ENCODE assay signal across 9 cellular contexts in the genomic region with DNA sequence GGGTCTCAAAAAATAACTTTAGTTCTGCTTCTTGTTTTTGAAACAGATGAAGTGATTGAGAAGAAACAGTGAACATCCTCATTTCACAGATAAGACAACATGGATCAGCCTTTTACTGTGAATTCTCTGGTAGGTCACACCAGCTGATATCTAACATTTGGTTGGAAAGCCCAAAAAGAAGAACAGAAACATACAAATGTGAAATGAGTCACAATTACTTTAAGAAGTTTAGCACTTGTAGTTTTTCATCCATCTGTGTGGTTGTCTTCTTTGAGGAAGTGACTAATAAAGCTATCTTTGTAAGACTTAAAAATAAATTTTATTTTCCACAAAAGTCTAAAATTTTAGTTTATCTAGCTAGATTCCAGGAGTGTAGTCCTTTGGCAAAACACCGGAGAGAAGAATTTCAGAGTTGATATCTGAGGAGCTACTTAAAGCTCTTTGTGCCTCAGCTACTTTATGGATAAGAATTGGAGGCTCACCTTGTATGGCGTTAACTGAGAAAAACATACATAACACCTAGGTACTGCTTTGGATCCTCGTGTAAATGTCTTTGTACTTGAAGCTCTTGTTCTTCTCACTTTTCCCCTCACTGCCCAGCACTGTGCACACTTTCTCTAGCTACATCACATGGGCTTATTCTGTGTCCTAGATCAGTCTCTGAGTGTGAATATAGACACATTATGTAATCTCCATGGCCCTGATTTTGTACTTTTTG. TPM values are rescaled to one million over a fixed set of nuclear protein-coding genes. Genes with fewer than 3 reads are reported as not detected.
DNase-seq lines count a peak whose midpoint lies in the region; ATAC-seq and TF ChIP-seq lines count a peak whose summit lies in the region.
"Had no signal": no experiment of that assay in that cellular context is flagged by ENCODE, and none has a peak within 500 bp of the region (broad histone marks: within the 10 kb centered on the region; RNA-seq: fewer than 3 reads in every experiment).

No MANE protein-coding gene starts in this region.

- peak overlapping the region; percentile 15; the same call in 1 of the 2 replicates for H3K56ac ChIP-seq in IMR-90 (ENCODE audit: extremely low read depth, insufficient read depth, low read length)

- peak overlapping the region; percentile 43 to 46; a peak in 2 of 4 replicates for H4K8ac ChIP-seq in IMR-90 (ENCODE audit: low read depth in 2 of 2, low read length in 2 of 2)

- H3K4ac ChIP-seq in IMR-90 (ENCODE audit: low read depth, low read length), result peak overlapping the region; percentile 94

- H3K9me1 ChIP-seq in IMR-90 (ENCODE audit: insufficient read depth, low read length), result peaks cover 23% of the 10 kb centered on the region

- H3K9ac ChIP-seq in IMR-90 (ENCODE audit: low read depth, low read length), result no peak overlapping the region

- peak; percentile 88 for DNase-seq in GM12865 (ENCODE audit: low read depth)
- DNase-seq in IMR-90, result peak; percentile 80
- no peak for DNase-seq in effector CD8-positive, alpha-beta T cell (lab: John Stamatoyannopoulos, UW)
- DNase-seq in stimulated activated CD4-positive, alpha-beta T cell treated with anti-CD3 and anti-CD28 coated beads, Interleukin-4, amount 100 ng/mL, for 4 hours, result no peak
- no peak for DNase-seq in NCI-H1417 (lab: John Stamatoyannopoulos, UW)
- no peak for DNase-seq in AG08395 (ENCODE audit: low spot score)

- intact Hi-C loops in IMR-90 (cut with micrococcal nuclease), result no loop called here

- peak overlapping the region; percentile 7; the same call in 1 of the 2 replicates for H3K4me2 ChIP-seq in IMR-90 (ENCODE audit: low read depth, low read length)

- H4K20me1 ChIP-seq in IMR-90 (ENCODE audit: insufficient read depth, low read length), result no peaks in the 10 kb centered on the region; the same call in 1 of the 2 replicates

- ATAC-seq in GM21528 (IDR thresholded peaks at IDR 0.05; ENCODE audit: low FRiP score, unreplicated experiment) (peak; percentile 83), IMR-90 (ENCODE audit: low read depth) (peak; percentile 42)

- H3K18ac ChIP-seq in IMR-90 (ENCODE audit: low read depth, low read length), result peak overlapping the region; percentile 79; the same call in 1 of the 2 replicates

- no peak for TF ChIP-seq POLR2A in IMR-90 (IDR thresholded peaks at IDR 0.05; ENCODE audit: low read depth, low read length)

- peak overlapping the region; percentile 31; the same call in 1 of the 2 replicates for H3K27ac ChIP-seq in IMR-90 (ENCODE audit: insufficient read depth, low read length)
- peak overlapping the region; percentile 74 for H3K27ac ChIP-seq in cingulate gyrus (ENCODE audit: low read depth, low read length)
- H3K27ac ChIP-seq: cardiac muscle cell had no signal

- H2AFZ ChIP-seq in IMR-90 (replicated peaks; ENCODE audit: low read length, poor library complexity), result no peak overlapping the region

- no TSS peak for BruUV-seq in IMR-90 (replicated peaks; lab: Mats Ljungman, UMichigan)

- in situ Hi-C loops in IMR-90 (cut with MboI; ENCODE audit: low sequenced_read_pairs), result no loop called here

- H2AK5ac ChIP-seq in IMR-90 (ENCODE audit: low read depth, low read length), result peak overlapping the region; percentile 79

- peak overlapping the region; percentile 65; the same call in 1 of the 2 replicates for H4K5ac ChIP-seq in IMR-90 (ENCODE audit: low read depth, low read length)

- dilution Hi-C loops in IMR-90 (cut with HindIII; ENCODE audit: low sequenced_read_pairs, unreplicated experiment), result no loop called here

- POLR2A ChIA-PET in IMR-90 (lab: Charles Lee; ENCODE audit: unreplicated experiment), result interaction anchor here (0.6 kb wide), 1 partner anchor 78 kb away, joined by 3 read pairs; no protein-coding TSS in a partner anchor

- no peaks in the 10 kb centered on the region for H3K9me3 ChIP-seq in IMR-90 (ENCODE audit: control insufficient read depth, insufficient read depth, low read length)

- peak overlapping the region; percentile 86 for H2BK15ac ChIP-seq in IMR-90 (ENCODE audit: low read depth, low read length)

- H3K4me1 ChIP-seq in IMR-90 (ENCODE audit: control insufficient read depth, insufficient read depth, low read length), result peaks cover 24% of the 10 kb centered on the region

- H3K4me3 ChIP-seq in GM12865 (ENCODE audit: low read depth, low read length) (peak overlapping the region; percentile 33), IMR-90 (ENCODE audit: insufficient read depth, low read depth, low read length) (no peak overlapping the region)
- H3K4me3 ChIP-seq: cardiac muscle cell had no signal

- H3K14ac ChIP-seq in IMR-90 (replicated peaks; ENCODE audit: low read depth, low read length), result peak overlapping the region; percentile 84

- H3K23ac ChIP-seq in IMR-90 (ENCODE audit: low read depth, low read length), result peak overlapping the region; percentile 91

- peak overlapping the region; percentile 96 for H2BK20ac ChIP-seq in IMR-90 (ENCODE audit: low read depth, low read length)

- TF ChIP-seq RAD21 in IMR-90 (IDR thresholded peaks at IDR 0.05; ENCODE audit: low read length), result no peak

- H3K79me1 ChIP-seq in IMR-90 (ENCODE audit: low read depth in 1 of 2, low read length in 2 of 2), result peaks cover 46 to 81% of the 10 kb centered on the region in 2 experiments

- 0 out of 2 replicates have a peak overlapping the region, but pooled peaks have one; percentile 10 for H4K91ac ChIP-seq in IMR-90 (ENCODE audit: insufficient read depth, low read depth, low read length)

- no peak overlapping the region for H2AK9ac ChIP-seq in IMR-90 (replicated peaks; ENCODE audit: low read depth, low read length, poor library complexity)

- TF ChIP-seq CTCF in GM12865 (IDR thresholded peaks at IDR 0.05; ENCODE audit: insufficient read depth, low read depth, low read length, missing control alignments) (no peak), IMR-90 (conservative IDR thresholded peaks at IDR 0.05; ENCODE audit: low read depth, low read length) (no peak)

- no CpG with 5 or more reads among the region's 3 CpGs for WGBS in IMR-90 (ENCODE audit: extremely low coverage in 2 of 2, insufficient read length in 1 of 2), 2 experiments

- H3K27me3 ChIP-seq in IMR-90 (ENCODE audit: control insufficient read depth, insufficient read depth, low read length), result no peaks in the 10 kb centered on the region
- H3K27me3 ChIP-seq: cardiac muscle cell had no signal

- peaks cover 33% of the 10 kb centered on the region for H3K36me3 ChIP-seq in IMR-90 (ENCODE audit: control insufficient read depth, insufficient read depth, low read length)
- H3K36me3 ChIP-seq: cardiac muscle cell had no signal

- peak overlapping the region; percentile 94 for H2BK5ac ChIP-seq in IMR-90 (ENCODE audit: low read depth, low read length, poor library complexity, severe bottlenecking)

- H2BK120ac ChIP-seq in IMR-90 (ENCODE audit: low read depth, low read length), result peak overlapping the region; percentile 82

- CTCF ChIA-PET in IMR-90 (lab: Yijun Ruan, JAX), result interaction anchor here (0.6 kb wide), 1 partner anchor 580 kb away, joined by 3 read pairs; no protein-coding TSS in a partner anchor

TF ChIP-seq in IMR-90, 13 proteins besides CTCF, POLR2A, EP300 and RAD21:
- TF ChIP-seq SMC3 (IDR thresholded peaks at IDR 0.05; ENCODE audit: low read depth, low read length), result no peak
- TF ChIP-seq FOS (IDR thresholded peaks at IDR 0.05; ENCODE audit: low read depth, low read length), result peak; percentile 41; the same call in 1 of the 2 replicates
- TF ChIP-seq MAZ (IDR thresholded peaks at IDR 0.05; ENCODE audit: borderline replicate concordance, low read depth, low read length), result no peak
- TF ChIP-seq MAFK (IDR thresholded peaks at IDR 0.05; ENCODE audit: low read depth, low read length), result no peak

RNA-seq across cellular contexts. Expression of a gene that starts 21.7 kb away (rescaled TPM):
- total RNA-seq in IMR-90 (2012; rRNA removed), result 28.1 and 32.8 TPM in 2 replicates
- 26.8 and 30.6 TPM in 2 replicates for polyA plus RNA-seq in IMR-90 (2012; rRNA removed)
- 10.8 and 17.7 TPM in 2 replicates for polyA plus RNA-seq in IMR-90 (2012; cell fraction: cytosol; rRNA removed)
- 41.6 and 41.8 TPM in 2 replicates for polyA plus RNA-seq in IMR-90 (2012; cell fraction: nucleus; rRNA removed; ENCODE audit: low replicate concordance)

RNA-seq across cellular contexts. Expression of a gene that starts 50.1 kb away (rescaled TPM):
- not detected in 2 replicates for total RNA-seq in IMR-90 (2012; rRNA removed)
- not detected in 2 replicates for polyA plus RNA-seq in IMR-90 (2012; rRNA removed)
- polyA plus RNA-seq in IMR-90 (2012; cell fraction: cytosol; rRNA removed), result not detected in 2 replicates
- polyA plus RNA-seq in IMR-90 (2012; cell fraction: nucleus; rRNA removed; ENCODE audit: low replicate concordance), result not detected in 2 replicates
- total RNA-seq: cardiac muscle cell had no signal
- polyA plus RNA-seq: cardiac muscle cell had no signal

RNA-seq across cellular contexts. Expression of a gene that starts 50.8 kb away (rescaled TPM):
- total RNA-seq in IMR-90 (2012; rRNA removed), result 757 and 978 TPM in 2 replicates
- polyA plus RNA-seq in IMR-90 (2012; rRNA removed), result 1,117 and 1,235 TPM in 2 replicates
- 948 and 1,147 TPM in 2 replicates for polyA plus RNA-seq in IMR-90 (2012; cell fraction: cytosol; rRNA removed)
- polyA plus RNA-seq in IMR-90 (2012; cell fraction: nucleus; rRNA removed; ENCODE audit: low replicate concordance), result 396 and 625 TPM in 2 replicates

Comparison
In these comparisons a context has a peak if more than half of its experiments do, and no peak if none do; other contexts are left out.
1. DNase-seq: peak in GM12865 (single experiment) and IMR-90 (single experiment); none in effector CD8-positive, alpha-beta T cell (single experiment), stimulated activated CD4-positive, alpha-beta T cell treated with anti-CD3 and anti-CD28 coated beads, Interleukin-4, amount 100 ng/mL, for 4 hours (0 of 2), NCI-H1417 (0 of 3) and AG08395 (single experiment).